In the genomic region with DNA sequence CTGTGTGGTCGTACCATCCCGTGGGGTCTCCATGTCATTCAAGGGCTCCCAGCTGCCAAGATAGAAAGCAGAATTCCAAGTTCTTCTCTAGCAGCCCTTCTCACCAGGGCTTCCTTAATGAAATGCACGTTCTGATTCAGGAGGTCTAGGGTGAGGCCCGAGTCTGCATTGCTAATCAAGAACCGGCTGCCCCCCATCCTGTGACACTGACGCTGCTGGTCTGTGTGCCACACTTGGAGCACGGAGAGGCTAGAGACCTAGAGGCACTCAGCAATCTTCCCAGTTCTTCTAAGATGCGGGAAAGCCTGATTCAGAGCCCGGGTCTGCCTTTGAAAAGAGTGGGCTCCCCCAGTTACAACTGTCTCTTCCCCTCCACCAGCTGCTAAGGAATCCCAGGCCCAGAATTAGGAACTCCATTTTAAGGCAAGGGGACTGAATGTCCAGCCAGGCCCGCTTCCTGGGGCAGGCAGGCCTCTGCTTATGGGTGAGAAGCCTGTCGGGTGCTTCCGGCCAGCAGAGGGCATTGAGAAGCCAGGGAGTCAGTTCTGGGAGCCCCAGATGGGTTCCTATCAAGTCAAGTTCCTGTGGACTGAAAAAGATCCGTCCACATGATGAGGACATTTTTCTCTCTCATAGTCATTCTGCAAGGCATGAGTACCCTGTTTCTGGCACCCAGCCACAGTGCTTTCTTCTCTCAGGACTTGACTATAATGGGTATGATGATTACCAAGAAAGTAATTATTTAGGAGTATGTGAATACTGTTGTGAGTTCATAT, we compare ENCODE assay signal across 8 cellular contexts.
DNase-seq lines count a peak whose midpoint lies in the region; ATAC-seq, FAIRE-seq and TF ChIP-seq lines count a peak whose summit lies in the region.

No MANE protein-coding gene starts in this region.

- DNase-seq in AG09309 (ENCODE audit: low read depth) (peak; percentile 89), HCT116 (ENCODE audit: low read depth, low spot score) (peak; percentile 34), SW 1271 (lab: John Stamatoyannopoulos, UW) (peak; percentile 50 to 78), frontal cortex (ENCODE audit: low spot score in 2 of 2) (peak; percentile 37 to 54), pancreas (peak; percentile 21 to 78 (median 60)), GM13976 (ENCODE audit: low spot score) (no peak)
- no peak for DNase-seq in stimulated activated naive CD8-positive, alpha-beta T cell treated with anti-CD3 and anti-CD28 coated beads, Interleukin-15, Interleukin-2, amounts not matched to agents 100 U/mL and 50 U/mL, for 24 hours

- H3K4me2 ChIP-seq in HCT116 (ENCODE audit: low read length): no peak overlapping the region

- no peaks in the 10 kb centered on the region for H3K79me2 ChIP-seq in HCT116 (ENCODE audit: insufficient read depth, low read length)

- intact Hi-C loops in HCT116 (cut with micrococcal nuclease): loop anchor here (1.0 kb wide), 1 partner anchor 307 kb away; no protein-coding TSS in a partner anchor
- intact Hi-C loops in pancreas (cut with DNase I): loop anchor here in 1 of 3 donors (10.0 kb wide), 1 partner anchor 317 kb away; no protein-coding TSS in a partner anchor

- in situ Hi-C loops in GM13976 (cut with MboI; ENCODE audit: low sequenced_read_pairs, unreplicated experiment): no loop called here

- no peak overlapping the region for H3K27ac ChIP-seq in HCT116 (ENCODE audit: low read depth, low read length)
- H3K27ac ChIP-seq in pancreas: no peak overlapping the region

- H4K20me1 ChIP-seq in HCT116 (ENCODE audit: insufficient read depth): no peaks in the 10 kb centered on the region

- no peak overlapping the region for H3K9ac ChIP-seq in HCT116 (ENCODE audit: low read length)

- RAD21 ChIA-PET in HCT116 (lab: Charles Lee; ENCODE audit: low non-redundant PET in 1 of 2, low total read pairs in 2 of 2, uncharacterized antibody in 2 of 2, unreplicated experiment in 2 of 2): no interaction called here

- H2AFZ ChIP-seq in HCT116 (ENCODE audit: low read depth, low read length, poor library complexity, severe bottlenecking): peak overlapping the region; percentile 86

- no peaks in the 10 kb centered on the region for H3K9me2 ChIP-seq in HCT116 (ENCODE audit: insufficient read depth)

- H3K4me3 ChIP-seq in AG09309 (ENCODE audit: control insufficient read depth, low read depth, low read length) (no peak overlapping the region), HCT116 (replicated peaks in 1 of 2; ENCODE audit: low read depth in 1 of 2, low read length in 2 of 2) (no peak overlapping the region), pancreas (no peak overlapping the region)

- H3K27me3 ChIP-seq in HCT116 (ENCODE audit: insufficient read depth, low read length) (no peaks in the 10 kb centered on the region), pancreas (no peaks in the 10 kb centered on the region)

- TF ChIP-seq CTCF in AG09309 (IDR thresholded peaks at IDR 0.05; ENCODE audit: control insufficient read depth, insufficient read depth, low read depth, low read length, missing control alignments) (peak; percentile 91), HCT116 (IDR thresholded peaks at IDR 0.05 in 2 of 3, conservative IDR thresholded peaks at IDR 0.05 in 1 of 3; ENCODE audit: borderline replicate concordance in 1 of 3, insufficient read depth in 1 of 3, low read depth in 2 of 3, low read length in 2 of 3) (peak; percentile 49 to 69 (median 65); a peak in 5 of 6 replicates), pancreas (IDR thresholded peaks at IDR 0.05) (peak in 3 of 4 donors; percentile 23 to 45 (median 38)), GM13976 (IDR thresholded peaks at IDR 0.05; ENCODE audit: borderline replicate concordance, control extremely low read depth, extremely low read depth, insufficient read depth, missing control alignments) (no peak)

- ATAC-seq in HCT116 (peak; percentile 96), pancreas (peak; percentile 66 to 89 (median 87)), HG03442 (IDR thresholded peaks at IDR 0.05; ENCODE audit: unreplicated experiment) (no peak)
- ATAC-seq in stimulated activated naive CD8-positive, alpha-beta T cell treated with anti-CD3 and anti-CD28 coated beads, Interleukin-15, Interleukin-2, amounts not matched to agents 100 U/mL and 50 U/mL, for 24 hours: no peak

- H3K9me3 ChIP-seq in HCT116 (ENCODE audit: control insufficient read depth in 1 of 2, insufficient read depth in 1 of 2, low read depth in 1 of 2, low read length in 2 of 2) (no peaks in the 10 kb centered on the region; a peak in 1 of 4 replicates), pancreas (no peaks in the 10 kb centered on the region)

- H3K36me3 ChIP-seq in HCT116 (ENCODE audit: control insufficient read depth in 1 of 2, insufficient read depth in 2 of 2, low read length in 2 of 2) (no peaks in the 10 kb centered on the region), pancreas (no peaks in the 10 kb centered on the region)

- TF ChIP-seq RAD21 in HCT116 (IDR thresholded peaks at IDR 0.05; ENCODE audit: low read depth): peak; percentile 62

- CTCF ChIA-PET in HCT116 (lab: Charles Lee): no interaction called here

- no peak for TF ChIP-seq POLR2A in HCT116 (IDR thresholded peaks at IDR 0.05; ENCODE audit: borderline replicate concordance, extremely low read depth, insufficient read depth, insufficient read length)

- 54 to 62% methylated on average over 13 of the region's 13 CpGs for WGBS in pancreas, 2 donors

- POLR2A ChIA-PET in HCT116 (lab: Charles Lee): no interaction called here

- no peak for FAIRE-seq in frontal cortex (lab: Jason Lieb, UNC)
- no peak for FAIRE-seq in pancreas (lab: Jason Lieb, UNC)

- peaks cover 0 to 10% of the 10 kb centered on the region in 2 experiments; a peak in 2 of 4 replicates for H3K4me1 ChIP-seq in HCT116 (ENCODE audit: control insufficient read depth in 1 of 2, insufficient read depth in 2 of 2, low read length in 2 of 2)
- H3K4me1 ChIP-seq in pancreas: no peaks in the 10 kb centered on the region

- BruUV-seq in HCT116 (replicated peaks; lab: Mats Ljungman, UMichigan): no TSS peak

TF ChIP-seq in HCT116, 20 proteins besides CTCF, POLR2A, EP300 and RAD21:
- TF ChIP-seq ZNF274 (IDR thresholded peaks at IDR 0.05; ENCODE audit: low read depth, low read length): no peak
- no peak for TF ChIP-seq EZH2 (IDR thresholded peaks at IDR 0.05)

Comparison
In these comparisons a context has a peak if more than half of its experiments do, and no peak if none do; other contexts are left out.
1. DNase-seq: peak in AG09309 (single experiment), HCT116 (single experiment), SW 1271 (2 of 2), frontal cortex (2 of 2) and pancreas (6 of 6); none in stimulated activated naive CD8-positive, alpha-beta T cell treated with anti-CD3 and anti-CD28 coated beads, Interleukin-15, Interleukin-2, amounts not matched to agents 100 U/mL and 50 U/mL, for 24 hours (single experiment) and GM13976 (single experiment).
2. ATAC-seq: peak in HCT116 (single experiment) and pancreas (4 of 4); none in stimulated activated naive CD8-positive, alpha-beta T cell treated with anti-CD3 and anti-CD28 coated beads, Interleukin-15, Interleukin-2, amounts not matched to agents 100 U/mL and 50 U/mL, for 24 hours (single experiment) and HG03442 (single experiment).